Comparison of ENCODE assay signal across 27 cellular contexts in genomic region chr3:110006913-110007312, GRCh38.
"Had no signal": no experiment of that assay in that cellular context is flagged by ENCODE, and none has a peak within 500 bp of the region (broad histone marks: within the 10 kb centered on the region; RNA-seq: fewer than 3 reads in every experiment).

No MANE protein-coding gene starts in this region.

- H3K4me3 ChIP-seq: coronary artery, dorsolateral prefrontal cortex, esophagus squamous epithelium, gastrocnemius medialis, heart right ventricle, left lung, lower lobe of right lung, mucosa of descending colon had no signal

- H3K27ac ChIP-seq: coronary artery, dorsolateral prefrontal cortex, epithelial cell of prostate, esophagus squamous epithelium, gastrocnemius medialis, heart right ventricle, left lung, lower lobe of right lung had no signal

- H3K4me1 ChIP-seq: esophagus squamous epithelium, gastrocnemius medialis, heart right ventricle, left lung, lower lobe of right lung had no signal

- ATAC-seq: effector memory CD8-positive, alpha-beta T cell; esophagus mucosa; gastrocnemius medialis; heart right ventricle; left cardiac atrium; left lung; left ventricle myocardium superior; lower lobe of right lung; mucosa of descending colon had no signal

- FAIRE-seq: colon, endometrium, islet of Langerhans, keratinocyte had no signal

- H3K27me3 ChIP-seq: esophagus squamous epithelium, gastrocnemius medialis, heart right ventricle, left lung had no signal

- H3K9me3 ChIP-seq: gastrocnemius medialis, heart right ventricle, left lung, lower lobe of right lung, mucosa of descending colon had no signal

- DNase-seq: dermis blood vessel endothelial cell; dorsolateral prefrontal cortex; effector CD8-positive, alpha-beta T cell; effector memory CD8-positive, alpha-beta T cell; endodermal cell; erythroblast; esophagus squamous epithelium; foreskin fibroblast; foreskin melanocyte; gastrocnemius medialis; glutamatergic neuron; head of caudate nucleus; heart right ventricle; hippocampal formation; left cardiac atrium; left lung; left ventricle myocardium superior; lower lobe of right lung; mesenchymal stem cell; mucosa of descending colon had no signal

- H3K36me3 ChIP-seq: esophagus squamous epithelium, gastrocnemius medialis, heart right ventricle, left lung, lower lobe of right lung had no signal
